In genomic region chr19:2528543-2529173, GRCh38 we compare ENCODE assay signal across 2 cellular contexts.
TF ChIP-seq lines count a peak whose summit lies in the region.

No MANE protein-coding gene starts in this region.

TF ChIP-seq in Ishikawa, 13 proteins besides CTCF, POLR2A, EP300 and RAD21:
- TF ChIP-seq CEBPB (IDR thresholded peaks at IDR 0.05): 0 out of 2 replicates have a peak, but pooled peaks have one; percentile 22
- no peak for TF ChIP-seq YY1 (IDR thresholded peaks at IDR 0.05; ENCODE audit: low read depth)

TF ChIP-seq in HepG2, 621 proteins besides CTCF, POLR2A, EP300 and RAD21:
- TF ChIP-seq ZNF768 (CRISPR knock-in tag; IDR thresholded peaks at IDR 0.05) (peak; percentile 99), ZNF547 (CRISPR knock-in tag; IDR thresholded peaks at IDR 0.05) (no peak), ZMYM3 (CRISPR knock-in tag; IDR thresholded peaks at IDR 0.05) (peak; percentile 56; the same call in 1 of the 2 replicates)
